Comparison of ENCODE assay signal across 18 cellular contexts in the genomic region with DNA sequence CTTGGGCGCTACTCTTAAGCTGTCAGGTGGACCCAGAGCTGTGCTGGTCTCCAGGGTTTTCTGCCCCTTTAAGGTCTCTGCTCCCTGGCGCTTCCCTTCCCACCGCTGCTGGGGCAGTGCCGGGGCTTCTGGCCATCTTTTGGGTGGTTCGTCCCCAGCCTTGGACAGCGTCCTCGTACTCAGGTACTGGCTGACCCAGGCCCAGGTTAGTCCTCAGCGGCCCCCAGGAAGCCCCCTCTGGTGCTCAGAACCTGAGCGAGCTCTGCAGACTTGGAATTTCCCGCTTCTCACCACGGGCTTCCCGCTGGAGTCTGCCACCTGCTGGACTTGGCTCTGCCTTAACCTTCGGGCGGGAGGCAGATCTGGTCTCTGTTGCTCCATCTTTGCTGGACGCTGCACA.
DNase-seq lines count a peak whose midpoint lies in the region; ATAC-seq, FAIRE-seq and TF ChIP-seq lines count a peak whose summit lies in the region.
"Had no signal": no experiment of that assay in that cellular context is flagged by ENCODE, and none has a peak within 500 bp of the region (broad histone marks: within the 10 kb centered on the region; RNA-seq: fewer than 3 reads in every experiment).

No MANE protein-coding gene starts in this region.

- no peaks in the 10 kb centered on the region; the same call in none of the 2 replicates for H3K79me1 ChIP-seq in H1 (ENCODE audit: low read depth, low read length)

- H4K5ac ChIP-seq in H1 (ENCODE audit: insufficient read length, low read depth, low read length): no peak overlapping the region

- H3K9ac ChIP-seq in H1 (replicated peaks in 1 of 4; ENCODE audit: extremely low read depth in 1 of 4, low read depth in 3 of 4, low read length in 3 of 4): no peak overlapping the region

- H2BK15ac ChIP-seq in H1 (ENCODE audit: low read length): no peak overlapping the region

- ATAC-seq in HG02885 (IDR thresholded peaks at IDR 0.05; ENCODE audit: poor library complexity, unreplicated experiment): no peak
- ATAC-seq: stimulated activated effector memory CD8-positive, alpha-beta T cell treated with anti-CD3 and anti-CD28 coated beads, Interleukin-12 subunit alpha, Interleukin-12 subunit beta, amount 100 ng/mL, for 72 hours; T-cell had no signal

- no peak overlapping the region for H2BK5ac ChIP-seq in H1 (ENCODE audit: low read depth, low read length)

- H2AFZ ChIP-seq in H1 (ENCODE audit: low read length) (no peak overlapping the region), osteoblast (ENCODE audit: low read length) (no peak overlapping the region)

- H4K20me1 ChIP-seq in H1 (replicated peaks in 1 of 2; ENCODE audit: control insufficient read depth in 1 of 2, insufficient read depth in 2 of 2, low read length in 2 of 2): peaks cover 0 to 6% of the 10 kb centered on the region in 2 experiments
- no peaks in the 10 kb centered on the region for H4K20me1 ChIP-seq in osteoblast (ENCODE audit: insufficient read depth, low read length)

- H3K4me3 ChIP-seq in BE2C (ENCODE audit: low read depth, low read length): no peak overlapping the region
- no peak overlapping the region for H3K4me3 ChIP-seq in LNCaP clone FGC (ENCODE audit: low read depth, low read length)
- no peak overlapping the region for H3K4me3 ChIP-seq in H1 (ENCODE audit: extremely low read depth in 1 of 4, insufficient read depth in 2 of 4, low read depth in 3 of 4, low read length in 4 of 4)
- no peak overlapping the region for H3K4me3 ChIP-seq in osteoblast (ENCODE audit: insufficient read depth, low read length)

- no peak overlapping the region for H2BK20ac ChIP-seq in H1 (ENCODE audit: low read length)

- CTCF ChIA-PET in H1 (lab: Charles Lee; ENCODE audit: partially characterized antibody): interaction anchor here (0.8 to 1.5 kb wide), 10 partner anchors 8 to 266 kb away, joined by 3 to 8 read pairs (median 4); no protein-coding TSS in a partner anchor

- H3K79me2 ChIP-seq in H1 (ENCODE audit: control insufficient read depth in 1 of 2, insufficient read depth in 2 of 2, low read length in 2 of 2) (no peaks in the 10 kb centered on the region), osteoblast (ENCODE audit: insufficient read depth, low read length) (no peaks in the 10 kb centered on the region)

- no peak overlapping the region for H2BK12ac ChIP-seq in H1 (ENCODE audit: low read depth, low read length)

- TF ChIP-seq POLR2A in H1 (IDR thresholded peaks at IDR 0.05; ENCODE audit: control extremely low read depth in 1 of 2, low read depth in 2 of 2, low read length in 2 of 2): no peak

- POLR2A ChIA-PET in H1 (lab: Charles Lee; ENCODE audit: partially characterized antibody): interaction anchor here (0.6 to 1.1 kb wide), 2 partner anchors 14 to 158 kb away, joined by 3 to 6 read pairs; no protein-coding TSS in a partner anchor

- no peak overlapping the region for H3K18ac ChIP-seq in H1 (ENCODE audit: extremely low read depth, low read length)

- no peak overlapping the region for H3K23ac ChIP-seq in H1 (ENCODE audit: insufficient read length)

- no peak for TF ChIP-seq EP300 in H1 (IDR thresholded peaks at IDR 0.05; ENCODE audit: borderline replicate concordance in 1 of 2, low read depth in 2 of 2, low read length in 2 of 2)

- H3K4me2 ChIP-seq in H1 (ENCODE audit: insufficient read depth in 1 of 2, low read depth in 2 of 2, low read length in 2 of 2) (no peak overlapping the region), osteoblast (ENCODE audit: insufficient read depth, low read length) (no peak overlapping the region)

- no peak for FAIRE-seq in H1 (lab: Jason Lieb, UNC)
- FAIRE-seq: GM12892, urothelium cell line had no signal

- no peaks in the 10 kb centered on the region for H3K23me2 ChIP-seq in H1 (ENCODE audit: low read depth, low read length)

- H3K4ac ChIP-seq in H1 (replicated peaks; ENCODE audit: insufficient read length, low read depth, low read length): no peak overlapping the region

- H4K91ac ChIP-seq in H1 (replicated peaks; ENCODE audit: insufficient read length, low read length): no peak overlapping the region

- no peak overlapping the region for H4K8ac ChIP-seq in H1 (ENCODE audit: extremely low read depth, insufficient read depth, low read length)

- H3K4me1 ChIP-seq in BE2C (no peaks in the 10 kb centered on the region), H1 (replicated peaks in 1 of 4; ENCODE audit: control insufficient read depth in 3 of 4, insufficient read depth in 4 of 4, low read length in 3 of 4) (no peaks in the 10 kb centered on the region), osteoblast (ENCODE audit: insufficient read depth, low read length) (peaks cover 20% of the 10 kb centered on the region)
- H3K4me1 ChIP-seq: Caco-2 had no signal

- 93% methylated on average over 15 of the region's 15 CpGs; no CpG with 5 or more reads in 1 of the 2 experiments for WGBS in H1 (ENCODE audit: extremely low coverage in 1 of 2, insufficient coverage in 1 of 2, insufficient read length in 1 of 2, insufficient replicate concordance in 2 of 2, low coverage in 1 of 2, low lambda C conversion rate in 2 of 2, missing lambda C conversion rate in 1 of 2), 2 experiments

- H3K14ac ChIP-seq in H1 (ENCODE audit: insufficient read length): no peak overlapping the region

- H3K36me3 ChIP-seq in BE2C (peaks cover 30% of the 10 kb centered on the region), H1 (ENCODE audit: control insufficient read depth in 2 of 4, insufficient read depth in 4 of 4, low read length in 3 of 4) (peaks cover 0 to 41% (median 29%) of the 10 kb centered on the region in 4 experiments; a peak in 6 of 8 replicates), osteoblast (ENCODE audit: insufficient read depth, low read length) (peaks cover 11% of the 10 kb centered on the region)

- H3K9me3 ChIP-seq in BE2C (no peaks in the 10 kb centered on the region), H1 (ENCODE audit: insufficient read depth in 2 of 2, low read depth in 1 of 2, low read length in 1 of 2) (no peaks in the 10 kb centered on the region), osteoblast (ENCODE audit: low read depth, low read length) (no peaks in the 10 kb centered on the region)
- H3K9me3 ChIP-seq: Caco-2 had no signal

- H3K27ac ChIP-seq in H1 (ENCODE audit: low read depth, low read length) (no peak overlapping the region), osteoblast (ENCODE audit: low read depth, low read length) (no peak overlapping the region)

- no peak overlapping the region for H2BK120ac ChIP-seq in H1 (replicated peaks; ENCODE audit: low read depth, low read length)

- TF ChIP-seq CTCF in BE2C (IDR thresholded peaks at IDR 0.05; ENCODE audit: low read depth, low read length) (no peak), LNCaP clone FGC (IDR thresholded peaks at IDR 0.05; ENCODE audit: control insufficient read depth, extremely low read depth, insufficient read depth) (peak; percentile 26; the same call in 1 of the 2 replicates), H1 (IDR thresholded peaks at IDR 0.05; ENCODE audit: control extremely low read depth in 1 of 3, insufficient read depth in 1 of 3, low read depth in 1 of 3, low read length in 3 of 3) (peak; percentile 21 to 45 (median 34)), osteoblast (IDR thresholded peaks at IDR 0.05; ENCODE audit: extremely low read depth, low read depth, low read length) (no peak)

- H3K56ac ChIP-seq in H1 (replicated peaks; ENCODE audit: insufficient read length, low read depth, low read length): no peak overlapping the region

- TF ChIP-seq RAD21 in H1 (IDR thresholded peaks at IDR 0.05 in 1 of 2, conservative IDR thresholded peaks at IDR 0.05 in 1 of 2; ENCODE audit: low read depth in 2 of 2, low read length in 2 of 2): peak; percentile 7 to 35; a peak in 3 of 4 replicates

- H3K27me3 ChIP-seq in BE2C (no peaks in the 10 kb centered on the region), H1 (replicated peaks in 1 of 4; ENCODE audit: control insufficient read depth in 3 of 4, extremely low read depth in 1 of 4, insufficient read depth in 3 of 4, low read length in 3 of 4) (no peaks in the 10 kb centered on the region), osteoblast (ENCODE audit: insufficient read depth, low read length) (no peaks in the 10 kb centered on the region)

- no peak overlapping the region for H2AK5ac ChIP-seq in H1 (ENCODE audit: low read depth, low read length)

- peak; percentile 6 for DNase-seq in BE2C
- DNase-seq in LNCaP clone FGC (ENCODE audit: low read depth): no peak
- DNase-seq in H1 (ENCODE audit: low read depth in 1 of 2, low spot score in 2 of 2): no peak
- peak; percentile 21 for DNase-seq in osteoblast (ENCODE audit: insufficient read length, low spot score, missing footprints)
- no peak for DNase-seq in CD1c-positive myeloid dendritic cell (ENCODE audit: extremely low spot score)
- no peak for DNase-seq in NCI-H1436 treated with DMSO at 0.1 percent for 48 hours (lab: John Stamatoyannopoulos, UW)
- DNase-seq in dermis blood vessel endothelial cell: no peak
- DNase-seq: GDM1, HCEC 1CT, IMR-90, NCI-H1092, NCI-H748 treated with DMSO at 0.1 percent for 48 hours had no signal

TF ChIP-seq in H1, 55 proteins besides CTCF, POLR2A, EP300 and RAD21:
- no peak for TF ChIP-seq TEAD4 (IDR thresholded peaks at IDR 0.05; ENCODE audit: low read depth, low read length)
- TF ChIP-seq, protein P1, sequence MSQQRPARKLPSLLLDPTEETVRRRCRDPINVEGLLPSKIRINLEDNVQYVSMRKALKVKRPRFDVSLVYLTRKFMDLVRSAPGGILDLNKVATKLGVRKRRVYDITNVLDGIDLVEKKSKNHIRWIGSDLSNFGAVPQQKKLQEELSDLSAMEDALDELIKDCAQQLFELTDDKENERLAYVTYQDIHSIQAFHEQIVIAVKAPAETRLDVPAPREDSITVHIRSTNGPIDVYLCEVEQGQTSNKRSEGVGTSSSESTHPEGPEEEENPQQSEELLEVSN (IDR thresholded peaks at IDR 0.05): peak; percentile 64

Comparison
In these comparisons a context has a peak if more than half of its experiments do, and no peak if none do; other contexts are left out.
1. DNase-seq: peak in BE2C (single experiment) and osteoblast (single experiment); none in LNCaP clone FGC (single experiment), H1 (0 of 2), CD1c-positive myeloid dendritic cell (single experiment), NCI-H1436 treated with DMSO at 0.1 percent for 48 hours (single experiment) and dermis blood vessel endothelial cell (single experiment).
2. CTCF ChIP-seq: peak in LNCaP clone FGC (single experiment) and H1 (3 of 3); none in BE2C (single experiment) and osteoblast (single experiment).